9 cellular contexts compared by ENCODE assay signal in genomic region chr11:102807921-102808320, GRCh38. TPM values are rescaled to one million over a fixed set of nuclear protein-coding genes. Genes with fewer than 3 reads are reported as not detected.
DNase-seq lines count a peak whose midpoint lies in the region; ATAC-seq and TF ChIP-seq lines count a peak whose summit lies in the region.
"Had no signal": no experiment of that assay in that cellular context is flagged by ENCODE, and none has a peak within 500 bp of the region (broad histone marks: within the 10 kb centered on the region; RNA-seq: fewer than 3 reads in every experiment).

No MANE protein-coding gene starts in this region.

- H3K9me2 ChIP-seq in MM.1S (replicated peaks; ENCODE audit: insufficient read depth, low read length), result no peaks in the 10 kb centered on the region

- no peaks in the 10 kb centered on the region for H4K20me1 ChIP-seq in MM.1S (ENCODE audit: insufficient read depth, low read length)

- H3K9ac ChIP-seq in MM.1S (ENCODE audit: low read length), result no peak overlapping the region

- H3K27me3 ChIP-seq in A673 (replicated peaks; ENCODE audit: insufficient read depth, low read depth, low read length, poor library complexity) (no peaks in the 10 kb centered on the region), MM.1S (replicated peaks; ENCODE audit: insufficient read depth, low read length) (no peaks in the 10 kb centered on the region), foreskin keratinocyte (no peaks in the 10 kb centered on the region)

- BruUV-seq in A673 (replicated peaks; lab: Mats Ljungman, UMichigan), result no TSS peak

- H3K36me3 ChIP-seq in A673 (ENCODE audit: insufficient read depth, low read length, poor library complexity, severe bottlenecking), result no peaks in the 10 kb centered on the region
- no peaks in the 10 kb centered on the region for H3K36me3 ChIP-seq in MM.1S (replicated peaks; ENCODE audit: insufficient read depth, low read length)

- H3K4me3 ChIP-seq in A673 (ENCODE audit: low read depth, low read length, poor library complexity, severe bottlenecking), result no peak overlapping the region
- H3K4me3 ChIP-seq in MM.1S (ENCODE audit: low read length), result no peak overlapping the region

- no peak overlapping the region for H2AFZ ChIP-seq in MM.1S (ENCODE audit: low read length)

- CTCF ChIA-PET in A673 (lab: Charles Lee), result interaction anchor here (0.6 kb wide), 1 partner anchor 137 kb away, joined by 3 read pairs; no protein-coding TSS in a partner anchor

- H3K79me2 ChIP-seq in MM.1S (ENCODE audit: low read length), result no peaks in the 10 kb centered on the region

- no peaks in the 10 kb centered on the region for H3F3A ChIP-seq in MM.1S (ENCODE audit: insufficient read depth, low read length)

- H3K27ac ChIP-seq in A673 (ENCODE audit: low read depth, low read length, poor library complexity, severe bottlenecking) (no peak overlapping the region), MM.1S (ENCODE audit: low read length) (no peak overlapping the region), foreskin keratinocyte (no peak overlapping the region), substantia nigra (ENCODE audit: low read depth, low read length, poor library complexity, severe bottlenecking) (no peak overlapping the region)

- POLR2A ChIA-PET in A673 (lab: Charles Lee; ENCODE audit: low non-redundant PET), result interaction anchor here (0.8 kb wide), 1 partner anchor 46 kb away, joined by 3 read pairs; no protein-coding TSS in a partner anchor

- DNase-seq in A673 (ENCODE audit: low spot score) (no peak), MM.1S (no peak), foreskin keratinocyte (no peak), NCI-H748 treated with DMSO at 0.1 percent for 48 hours (lab: John Stamatoyannopoulos, UW) (no peak), GM03348 (ENCODE audit: low spot score) (no peak), ureter (ENCODE audit: low spot score) (no peak), substantia nigra (lab: John Stamatoyannopoulos, UW) (no peak)

- H3K4me2 ChIP-seq in MM.1S (ENCODE audit: low read depth, low read length), result no peak overlapping the region

- intact Hi-C loops in A673 (cut with micrococcal nuclease; ENCODE audit: unreplicated experiment), result no loop called here

- TF ChIP-seq CTCF in A673 (conservative IDR thresholded peaks at IDR 0.05; ENCODE audit: low read depth, low read length) (peak; percentile 37), MM.1S (IDR thresholded peaks at IDR 0.05; ENCODE audit: low read length) (peak; percentile 23), foreskin keratinocyte (conservative IDR thresholded peaks at IDR 0.05) (peak; percentile 52)

- H3K4me1 ChIP-seq in A673 (ENCODE audit: insufficient read depth, low read length, poor library complexity, severe bottlenecking) (peaks cover 28% of the 10 kb centered on the region), MM.1S (ENCODE audit: low read length) (no peaks in the 10 kb centered on the region), foreskin keratinocyte (peaks cover 7% of the 10 kb centered on the region)

- H3K9me3 ChIP-seq in A673 (ENCODE audit: low read depth, low read length, poor library complexity, severe bottlenecking) (no peaks in the 10 kb centered on the region), MM.1S (replicated peaks; ENCODE audit: insufficient read depth, low read length) (no peaks in the 10 kb centered on the region)

- ATAC-seq in GM18907 (IDR thresholded peaks at IDR 0.05; ENCODE audit: unreplicated experiment), result peak; percentile 81
- peak; percentile 80 for ATAC-seq in foreskin keratinocyte

RNA-seq across cellular contexts. Expression of gene MMP1, which starts 10.0 kb away (rescaled TPM):
- total RNA-seq in A673 (2021) (610 and 815 TPM in 2 replicates), foreskin keratinocyte (34.4 and 62.3 TPM in 2 replicates), ureter (0.57 TPM)
- 27.8 and 43.4 TPM in 2 replicates for polyA plus RNA-seq in foreskin keratinocyte
- total RNA-seq: natural killer cell treated with Interleukin-12 subunit alpha and Interleukin-12 subunit beta and Interleukin-15 and Interleukin-18, amount 100 ng/mL, for 72 hours had no signal

RNA-seq across cellular contexts. Expression of gene MMP10, which starts 27.5 kb away (rescaled TPM):
- total RNA-seq in A673 (2021), result 4.0 TPM in 2 replicates
- total RNA-seq in foreskin keratinocyte, result 1.7 and 5.2 TPM in 2 replicates
- polyA plus RNA-seq in foreskin keratinocyte, result 1.8 and 4.4 TPM in 2 replicates
- not detected for total RNA-seq in ureter
- total RNA-seq: natural killer cell treated with Interleukin-12 subunit alpha and Interleukin-12 subunit beta and Interleukin-15 and Interleukin-18, amount 100 ng/mL, for 72 hours had no signal

RNA-seq across cellular contexts. Expression of gene MMP3, which starts 35.5 kb away (rescaled TPM):
- total RNA-seq in A673 (2021) (1.1 and 1.3 TPM in 2 replicates), foreskin keratinocyte (0.10 and 0.21 TPM in 2 replicates), ureter (not detected)
- polyA plus RNA-seq in foreskin keratinocyte, result 0.15 and 0.16 TPM in 2 replicates
- total RNA-seq: natural killer cell treated with Interleukin-12 subunit alpha and Interleukin-12 subunit beta and Interleukin-15 and Interleukin-18, amount 100 ng/mL, for 72 hours had no signal
